ENCODE assay signal across 8 cellular contexts in the genomic region with DNA sequence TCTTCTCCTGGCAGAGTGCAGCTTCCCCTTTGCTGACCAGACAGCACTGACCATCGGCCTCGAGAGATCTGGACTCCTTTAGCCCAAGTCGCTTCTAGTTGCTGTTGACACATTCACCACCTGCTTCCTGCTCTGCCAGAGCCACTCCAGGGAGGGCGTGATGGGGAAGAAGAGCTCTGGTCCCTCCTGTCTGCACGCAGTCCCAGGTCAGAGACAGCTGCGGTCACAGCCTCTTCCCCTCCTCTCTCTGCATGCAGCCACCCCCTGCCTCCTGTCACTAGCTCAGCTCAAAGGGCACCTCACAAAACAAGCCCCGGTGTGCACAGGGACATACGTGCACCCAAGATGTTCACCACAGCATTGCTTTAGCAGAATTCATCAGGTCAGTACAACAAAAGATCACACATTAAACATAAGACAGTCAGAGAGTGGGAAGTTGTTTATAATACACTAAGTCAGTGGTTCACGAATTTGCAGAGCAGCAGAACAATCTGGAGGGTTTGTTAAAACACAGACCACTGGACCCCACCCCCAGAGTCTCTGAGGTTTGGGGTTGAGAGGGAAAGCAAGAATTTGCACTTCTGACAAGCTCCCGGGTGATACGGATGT.
A peak's percentile ranks its signal among the peaks of the same experiment; 100 is the strongest.
DNase-seq lines count a peak whose midpoint lies in the region; ATAC-seq and TF ChIP-seq lines count a peak whose summit lies in the region.

No MANE protein-coding gene starts in this region.

- H3K27me3 Mint-ChIP-seq in CD4-positive, alpha-beta T cell = no peaks in the 10 kb centered on the region
- peaks cover 14 to 48% (median 18%) of the 10 kb centered on the region in 3 donors for H3K27me3 Mint-ChIP-seq in immature natural killer cell (ENCODE audit: low read depth in 3 of 3)

- no peaks in the 10 kb centered on the region for H3K4me1 ChIP-seq in prostate gland (replicated peaks)

- H3K27me3 ChIP-seq in CD4-positive, alpha-beta T cell (ENCODE audit: control insufficient read depth, insufficient read depth, low read length) = no peaks in the 10 kb centered on the region
- no peaks in the 10 kb centered on the region for H3K27me3 ChIP-seq in prostate gland (replicated peaks; ENCODE audit: insufficient read depth)

- peaks cover 66% of the 10 kb centered on the region for H3K4me1 Mint-ChIP-seq in CD4-positive, alpha-beta T cell (ENCODE audit: low read depth)
- peaks cover 75 to 78% of the 10 kb centered on the region in 2 donors for H3K4me1 Mint-ChIP-seq in immature natural killer cell

- peak; percentile 55 for ATAC-seq in CD4-positive, alpha-beta T cell (ENCODE audit: poor library complexity)
- ATAC-seq in SK-N-SH treated with all-trans-retinoic acid at 6 μM for 48 hours = peak; percentile 42

- H3K9me3 Mint-ChIP-seq in CD4-positive, alpha-beta T cell = no peaks in the 10 kb centered on the region
- no peaks in the 10 kb centered on the region for H3K9me3 Mint-ChIP-seq in immature natural killer cell

- CTCF ChIA-PET in CD4-positive, alpha-beta T cell (lab: Charles Lee) = interaction anchor here (1.0 to 1.6 kb wide), 4 partner anchors 62 to 411 kb away, joined by 3 to 4 read pairs (median 4); no protein-coding TSS in a partner anchor

- no peak overlapping the region for H3K4me3 ChIP-seq in prostate gland

- peak overlapping the region; percentile 24 for H3K27ac Mint-ChIP-seq in CD4-positive, alpha-beta T cell
- peak overlapping the region; percentile 84 to 95 (median 92) for H3K27ac Mint-ChIP-seq in immature natural killer cell

- no peak overlapping the region for H3K27ac ChIP-seq in CD4-positive, alpha-beta T cell (ENCODE audit: low read depth, low read length)
- no peak overlapping the region for H3K27ac ChIP-seq in prostate gland

- WGBS in prostate gland = 38% methylated on average over 11 of the region's 11 CpGs

- TF ChIP-seq POLR2A in prostate gland (IDR thresholded peaks at IDR 0.05) = no peak

- no peaks in the 10 kb centered on the region for H3K36me3 ChIP-seq in prostate gland

- peak overlapping the region; percentile 5 for H3K4me3 Mint-ChIP-seq in CD4-positive, alpha-beta T cell
- H3K4me3 Mint-ChIP-seq in immature natural killer cell = peak overlapping the region; percentile 63 to 88 (median 85)

- H3K36me3 Mint-ChIP-seq in CD4-positive, alpha-beta T cell (ENCODE audit: low read depth) = no peaks in the 10 kb centered on the region
- peaks cover 0 to 3% (median 0%) of the 10 kb centered on the region in 3 donors for H3K36me3 Mint-ChIP-seq in immature natural killer cell

- DNase-seq in CD4-positive, alpha-beta T cell = peak in 4 of 10 experiments; percentile 6 to 15 (median 11)
- DNase-seq in HuH-7 (ENCODE audit: low spot score) (peak; percentile 22), immature natural killer cell (peak; percentile 89 to 91 (median 90)), GM03348 (ENCODE audit: low spot score) (no peak), prostate gland (ENCODE audit: low spot score) (no peak), HT-29 (ENCODE audit: low spot score) (no peak), AG20443 (ENCODE audit: low spot score) (no peak)

- POLR2A ChIA-PET in CD4-positive, alpha-beta T cell (lab: Charles Lee) = interaction anchor here (0.7 to 3.5 kb wide), 4 partner anchors 62 to 251 kb away, joined by 3 to 15 read pairs (median 3); a partner anchor contains a TSS

- intact Hi-C loops in CD4-positive, alpha-beta T cell (cut with DNase I, micrococcal nuclease) = no loop called here
- intact Hi-C loops in prostate gland (cut with DNase I) = no loop called here

- no peak for TF ChIP-seq CTCF in CD4-positive, alpha-beta T cell (IDR thresholded peaks at IDR 0.05)
- TF ChIP-seq CTCF in prostate gland (IDR thresholded peaks at IDR 0.05) = no peak

- H3K9me3 ChIP-seq in CD4-positive, alpha-beta T cell (ENCODE audit: control insufficient read depth, low read length) = no peaks in the 10 kb centered on the region
- no peaks in the 10 kb centered on the region for H3K9me3 ChIP-seq in prostate gland

TF ChIP-seq in SK-N-SH treated with all-trans-retinoic acid at 6 μM for 48 hours, 23 proteins besides CTCF, POLR2A, EP300 and RAD21:
- TF ChIP-seq, protein P1, sequence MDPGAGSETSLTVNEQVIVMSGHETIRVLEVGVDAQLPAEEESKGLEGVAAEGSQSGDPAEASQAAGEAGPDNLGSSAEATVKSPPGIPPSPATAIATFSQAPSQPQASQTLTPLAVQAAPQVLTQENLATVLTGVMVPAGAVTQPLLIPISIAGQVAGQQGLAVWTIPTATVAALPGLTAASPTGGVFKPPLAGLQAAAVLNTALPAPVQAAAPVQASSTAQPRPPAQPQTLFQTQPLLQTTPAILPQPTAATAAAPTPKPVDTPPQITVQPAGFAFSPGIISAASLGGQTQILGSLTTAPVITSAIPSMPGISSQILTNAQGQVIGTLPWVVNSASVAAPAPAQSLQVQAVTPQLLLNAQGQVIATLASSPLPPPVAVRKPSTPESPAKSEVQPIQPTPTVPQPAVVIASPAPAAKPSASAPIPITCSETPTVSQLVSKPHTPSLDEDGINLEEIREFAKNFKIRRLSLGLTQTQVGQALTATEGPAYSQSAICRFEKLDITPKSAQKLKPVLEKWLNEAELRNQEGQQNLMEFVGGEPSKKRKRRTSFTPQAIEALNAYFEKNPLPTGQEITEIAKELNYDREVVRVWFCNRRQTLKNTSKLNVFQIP (CRISPR knock-in tag; IDR thresholded peaks at IDR 0.05; ENCODE audit: borderline replicate concordance, low read depth) = no peak
- TF ChIP-seq ARNTL (CRISPR knock-in tag; IDR thresholded peaks at IDR 0.05; ENCODE audit: borderline replicate concordance, low read depth) = no peak
- no peak for TF ChIP-seq TOX (CRISPR knock-in tag; IDR thresholded peaks at IDR 0.05; ENCODE audit: borderline replicate concordance)
- TF ChIP-seq TCF4 (CRISPR knock-in tag; IDR thresholded peaks at IDR 0.05; ENCODE audit: borderline replicate concordance) = peak; percentile 31; the same call in 1 of the 2 replicates
- TF ChIP-seq, protein P2, sequence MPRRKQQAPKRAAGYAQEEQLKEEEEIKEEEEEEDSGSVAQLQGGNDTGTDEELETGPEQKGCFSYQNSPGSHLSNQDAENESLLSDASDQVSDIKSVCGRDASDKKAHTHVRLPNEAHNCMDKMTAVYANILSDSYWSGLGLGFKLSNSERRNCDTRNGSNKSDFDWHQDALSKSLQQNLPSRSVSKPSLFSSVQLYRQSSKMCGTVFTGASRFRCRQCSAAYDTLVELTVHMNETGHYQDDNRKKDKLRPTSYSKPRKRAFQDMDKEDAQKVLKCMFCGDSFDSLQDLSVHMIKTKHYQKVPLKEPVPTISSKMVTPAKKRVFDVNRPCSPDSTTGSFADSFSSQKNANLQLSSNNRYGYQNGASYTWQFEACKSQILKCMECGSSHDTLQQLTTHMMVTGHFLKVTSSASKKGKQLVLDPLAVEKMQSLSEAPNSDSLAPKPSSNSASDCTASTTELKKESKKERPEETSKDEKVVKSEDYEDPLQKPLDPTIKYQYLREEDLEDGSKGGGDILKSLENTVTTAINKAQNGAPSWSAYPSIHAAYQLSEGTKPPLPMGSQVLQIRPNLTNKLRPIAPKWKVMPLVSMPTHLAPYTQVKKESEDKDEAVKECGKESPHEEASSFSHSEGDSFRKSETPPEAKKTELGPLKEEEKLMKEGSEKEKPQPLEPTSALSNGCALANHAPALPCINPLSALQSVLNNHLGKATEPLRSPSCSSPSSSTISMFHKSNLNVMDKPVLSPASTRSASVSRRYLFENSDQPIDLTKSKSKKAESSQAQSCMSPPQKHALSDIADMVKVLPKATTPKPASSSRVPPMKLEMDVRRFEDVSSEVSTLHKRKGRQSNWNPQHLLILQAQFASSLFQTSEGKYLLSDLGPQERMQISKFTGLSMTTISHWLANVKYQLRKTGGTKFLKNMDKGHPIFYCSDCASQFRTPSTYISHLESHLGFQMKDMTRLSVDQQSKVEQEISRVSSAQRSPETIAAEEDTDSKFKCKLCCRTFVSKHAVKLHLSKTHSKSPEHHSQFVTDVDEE (CRISPR knock-in tag; IDR thresholded peaks at IDR 0.05) = 0 out of 2 replicates have a peak, but pooled peaks have one; percentile 36
- TF ChIP-seq ZNF565 (CRISPR knock-in tag; conservative IDR thresholded peaks at IDR 0.05; ENCODE audit: low read depth) = no peak

Comparison
In these comparisons a context has a peak if more than half of its experiments do, and no peak if none do; other contexts are left out.
1. DNase-seq: peak in HuH-7 (single experiment) and immature natural killer cell (3 of 3); none in GM03348 (single experiment), prostate gland (single experiment), HT-29 (single experiment) and AG20443 (single experiment).